In the genomic region with DNA sequence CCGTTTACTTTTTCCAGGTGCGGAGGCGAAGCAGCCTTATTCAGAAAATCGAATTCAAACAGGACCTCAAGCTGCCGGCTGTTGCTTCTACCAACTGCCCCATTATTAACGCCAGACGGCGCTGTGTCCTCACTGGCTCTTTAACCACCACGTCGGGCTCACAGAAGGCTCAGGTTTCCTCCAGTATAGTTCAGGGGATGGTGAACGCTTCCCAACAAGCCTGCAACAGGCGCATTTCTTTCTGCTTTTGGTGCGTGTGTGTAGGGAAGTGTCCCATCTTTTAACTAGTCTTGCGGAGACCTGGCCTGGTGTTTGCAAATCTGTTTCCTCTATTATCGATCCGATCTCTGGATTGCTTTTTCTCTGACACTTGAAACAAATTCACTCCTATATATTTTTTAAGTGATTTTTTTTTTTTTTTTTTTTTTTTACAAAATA, we compare ENCODE assay signal across 8 cellular contexts.
DNase-seq lines count a peak whose midpoint lies in the region; ATAC-seq and TF ChIP-seq lines count a peak whose summit lies in the region.

No MANE protein-coding gene starts in this region.

- no peaks in the 10 kb centered on the region for H3K36me3 Mint-ChIP-seq in stimulated activated memory B cell treated with anti-CD40 and anti-IgM and Interleukin-4, amounts not matched to agents 10 μg/mL and 1 μg/mL and 100 μg/mL, for 72 hours

- no peak overlapping the region for H3K4me2 ChIP-seq in OCI-LY1 (ENCODE audit: low read length)

- H2AFZ ChIP-seq in OCI-LY1 (ENCODE audit: low read length): no peak overlapping the region

- H3K36me3 ChIP-seq in OCI-LY1 (ENCODE audit: insufficient read depth, low read length) (no peaks in the 10 kb centered on the region), mucosa of rectum (ENCODE audit: control insufficient read depth in 2 of 2, insufficient read depth in 2 of 2, low read length in 2 of 2) (no peaks in the 10 kb centered on the region)

- H3K79me2 ChIP-seq in OCI-LY1 (ENCODE audit: insufficient read depth, low read length): no peaks in the 10 kb centered on the region

- H3K4me3 ChIP-seq in OCI-LY1 (ENCODE audit: low read depth, low read length, poor library complexity, severe bottlenecking) (no peak overlapping the region), epithelial cell of esophagus (ENCODE audit: low read length) (no peak overlapping the region), mucosa of rectum (ENCODE audit: low read length in 2 of 2) (peak overlapping the region; percentile 1 to 50)

- no peak overlapping the region for H3K4me3 Mint-ChIP-seq in stimulated activated memory B cell treated with anti-CD40 and anti-IgM and Interleukin-4, amounts not matched to agents 10 μg/mL and 1 μg/mL and 100 μg/mL, for 72 hours

- peaks cover 16% of the 10 kb centered on the region for H3K4me1 Mint-ChIP-seq in stimulated activated memory B cell treated with anti-CD40 and anti-IgM and Interleukin-4, amounts not matched to agents 10 μg/mL and 1 μg/mL and 100 μg/mL, for 72 hours

- peak; percentile 89 for TF ChIP-seq RAD21 in Ishikawa (IDR thresholded peaks at IDR 0.05; ENCODE audit: low read depth)

- no peaks in the 10 kb centered on the region for H3F3A ChIP-seq in OCI-LY1 (ENCODE audit: insufficient read depth, low read length)

- H3K27me3 Mint-ChIP-seq in stimulated activated memory B cell treated with anti-CD40 and anti-IgM and Interleukin-4, amounts not matched to agents 10 μg/mL and 1 μg/mL and 100 μg/mL, for 72 hours: peaks cover 33% of the 10 kb centered on the region

- ATAC-seq in stimulated activated memory B cell treated with anti-CD40 and anti-IgM and Interleukin-4, amounts not matched to agents 10 μg/mL and 1 μg/mL and 100 μg/mL, for 72 hours: peak; percentile 80

- no peak for TF ChIP-seq EP300 in Ishikawa (IDR thresholded peaks at IDR 0.05; ENCODE audit: borderline replicate concordance)

- H3K27ac ChIP-seq in OCI-LY1 (ENCODE audit: low read depth, low read length, poor library complexity, severe bottlenecking): no peak overlapping the region
- no peak overlapping the region for H3K27ac ChIP-seq in mucosa of rectum (ENCODE audit: low read depth in 2 of 2, low read length in 2 of 2)

- no peaks in the 10 kb centered on the region for H3K9me2 ChIP-seq in OCI-LY1 (ENCODE audit: low read depth, low read length)

- no peaks in the 10 kb centered on the region for H3K9me3 Mint-ChIP-seq in stimulated activated memory B cell treated with anti-CD40 and anti-IgM and Interleukin-4, amounts not matched to agents 10 μg/mL and 1 μg/mL and 100 μg/mL, for 72 hours

- H3K4me1 ChIP-seq in OCI-LY1 (ENCODE audit: insufficient read depth, low read length, severe bottlenecking): peaks cover 16% of the 10 kb centered on the region
- peaks cover 29% of the 10 kb centered on the region in 2 donors for H3K4me1 ChIP-seq in mucosa of rectum (ENCODE audit: control insufficient read depth in 2 of 2, insufficient read depth in 2 of 2, low read length in 2 of 2)

- H3K9ac ChIP-seq in OCI-LY1 (ENCODE audit: low read length) (no peak overlapping the region), mucosa of rectum (ENCODE audit: low read depth in 1 of 2, low read length in 2 of 2) (no peak overlapping the region)

- no peaks in the 10 kb centered on the region for H4K20me1 ChIP-seq in OCI-LY1 (ENCODE audit: insufficient read depth, low read length)

- DNase-seq in AG20443 (ENCODE audit: low spot score) (peak; percentile 93), GM19238 (ENCODE audit: insufficient read length, low spot score) (peak; percentile 74), epithelial cell of esophagus (ENCODE audit: low read depth) (peak; percentile 91)
- DNase-seq in activated CD8-positive, alpha-beta memory T cell treated with anti-CD3 and anti-CD28 coated beads, Interleukin-2, amount 50 U/mL, for 48 hours: peak; percentile 73

- H3K27ac Mint-ChIP-seq in stimulated activated memory B cell treated with anti-CD40 and anti-IgM and Interleukin-4, amounts not matched to agents 10 μg/mL and 1 μg/mL and 100 μg/mL, for 72 hours: no peak overlapping the region

- H3K9me3 ChIP-seq in OCI-LY1 (ENCODE audit: low read length): no peaks in the 10 kb centered on the region
- no peaks in the 10 kb centered on the region for H3K9me3 ChIP-seq in mucosa of rectum (ENCODE audit: control insufficient read depth in 2 of 2, low read length in 2 of 2)

- H3K27me3 ChIP-seq in OCI-LY1 (ENCODE audit: insufficient read depth, low read length) (no peaks in the 10 kb centered on the region; the same call in 1 of the 2 replicates), mucosa of rectum (ENCODE audit: control insufficient read depth in 2 of 2, insufficient read depth in 2 of 2, low read length in 2 of 2) (peaks cover 3 to 10% of the 10 kb centered on the region in 2 donors)

- peak; percentile 83 for TF ChIP-seq CTCF in OCI-LY1 (IDR thresholded peaks at IDR 0.05; ENCODE audit: low read length)
- TF ChIP-seq CTCF in epithelial cell of esophagus (IDR thresholded peaks at IDR 0.05; ENCODE audit: insufficient read depth, low read depth, low read length, missing control alignments): peak; percentile 100

TF ChIP-seq in Ishikawa, 13 proteins besides CTCF, POLR2A, EP300 and RAD21:
- TF ChIP-seq TEAD4 (IDR thresholded peaks at IDR 0.05) (0 out of 2 replicates have a peak, but pooled peaks have one; percentile 7), CREB1 (IDR thresholded peaks at IDR 0.05; ENCODE audit: low read depth) (no peak)
- TF ChIP-seq, protein P1, sequence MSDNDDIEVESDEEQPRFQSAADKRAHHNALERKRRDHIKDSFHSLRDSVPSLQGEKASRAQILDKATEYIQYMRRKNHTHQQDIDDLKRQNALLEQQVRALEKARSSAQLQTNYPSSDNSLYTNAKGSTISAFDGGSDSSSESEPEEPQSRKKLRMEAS (IDR thresholded peaks at IDR 0.05): 0 out of 2 replicates have a peak, but pooled peaks have one; percentile 10

Comparison
In these comparisons a context has a peak if more than half of its experiments do, and no peak if none do; other contexts are left out.
1. H3K4me3 ChIP-seq: peak in mucosa of rectum (2 of 2); none in OCI-LY1 (single experiment) and epithelial cell of esophagus (single experiment).
2. Peak in every context shown above with its lines, with median percentiles within 50 percentile points of each other: DNase-seq.